In genomic region chr13:66068683-66069082, GRCh38 we compare ENCODE assay signal across 4 cellular contexts.
"Had no signal": no experiment of that assay in that cellular context is flagged by ENCODE, and none has a peak within 500 bp of the region (broad histone marks: within the 10 kb centered on the region; RNA-seq: fewer than 3 reads in every experiment).

No MANE protein-coding gene starts in this region.

- DNase-seq: IMR-90, KBM-7 had no signal

- H3K4me3 ChIP-seq: K562 had no signal

- H3K27ac ChIP-seq: HL-60 had no signal
